ENCODE assay signal across 8 cellular contexts in the genomic region with DNA sequence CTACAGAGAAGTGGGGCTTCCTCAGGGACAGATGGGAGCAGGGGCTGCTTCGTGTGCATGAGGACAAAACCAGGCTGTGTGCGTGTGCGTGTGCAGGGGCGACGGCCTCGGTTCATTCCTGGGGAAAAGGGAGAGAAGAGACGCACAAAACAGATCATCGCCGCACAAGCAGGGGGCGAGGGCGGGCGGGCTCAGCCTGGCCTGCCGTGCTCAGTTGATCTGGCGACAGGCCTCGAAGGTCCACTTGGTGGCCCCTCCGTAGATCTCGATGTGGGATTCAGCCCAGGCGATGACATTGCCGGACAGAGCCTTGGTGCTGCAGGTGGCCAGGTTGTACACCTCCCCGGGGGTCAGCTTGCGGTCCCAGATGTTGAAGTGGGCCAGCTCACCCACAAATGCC. TPM values are rescaled to one million over a fixed set of nuclear protein-coding genes. Genes with fewer than 3 reads are reported as not detected.
"Had no signal": no experiment of that assay in that cellular context is flagged by ENCODE, and none has a peak within 500 bp of the region (broad histone marks: within the 10 kb centered on the region; RNA-seq: fewer than 3 reads in every experiment).

No MANE protein-coding gene starts in this region.

- H3K4me3 ChIP-seq: K562 had no signal

- H3K27ac Mint-ChIP-seq: IgD-negative memory B cell had no signal

- FAIRE-seq: HepG2, HTR-8/SVneo, K562 had no signal

- H3K36me3 Mint-ChIP-seq: IgD-negative memory B cell had no signal

- ATAC-seq: HepG2, K562 had no signal

- H3K9me3 Mint-ChIP-seq: IgD-negative memory B cell had no signal

- H3K27ac ChIP-seq: HL-60 had no signal

- DNase-seq: IMR-90, KBM-7 had no signal

RNA-seq across cellular contexts. Expression of a gene that starts 5.8 kb away (rescaled TPM):
- total RNA-seq: HepG2, HT-29 had no signal
